In the genomic region with DNA sequence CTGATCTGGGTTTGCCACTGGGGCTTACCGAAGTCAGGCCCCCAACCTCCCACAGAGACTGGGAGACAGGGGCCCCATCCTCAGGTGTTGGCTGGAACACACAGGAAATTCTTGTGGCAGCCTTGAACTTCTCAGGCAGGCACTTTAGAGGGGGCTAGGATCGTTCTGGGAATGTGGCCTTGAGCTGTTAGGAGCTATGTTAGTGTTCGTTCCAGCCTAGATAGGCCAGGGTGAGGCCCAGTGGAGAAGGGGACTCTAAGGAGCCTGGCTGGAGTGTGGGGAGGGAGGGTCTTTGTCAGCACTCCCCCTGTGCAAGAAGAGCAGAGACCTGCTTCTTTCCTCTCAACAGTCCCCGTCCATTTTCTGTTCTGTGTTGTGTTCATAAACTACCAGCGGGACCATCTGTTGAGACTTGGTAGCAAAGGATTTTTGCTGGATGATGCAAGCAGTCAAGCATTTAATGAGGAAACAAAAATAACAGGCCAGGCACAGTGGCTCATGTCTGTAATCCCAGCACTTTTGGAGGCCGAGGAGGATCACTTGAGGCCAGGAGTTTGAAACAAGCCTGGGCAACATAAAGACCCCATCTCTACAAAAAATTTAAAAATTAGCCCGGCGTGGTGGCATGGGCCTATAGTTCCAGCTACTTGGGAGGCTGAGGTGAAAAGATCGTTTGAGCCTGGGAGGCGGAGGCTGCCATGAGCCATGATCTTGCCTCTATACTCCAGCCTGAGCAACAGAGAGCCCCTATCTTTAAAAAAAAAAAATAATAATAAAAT, we compare ENCODE assay signal across 8 cellular contexts.
DNase-seq lines count a peak whose midpoint lies in the region; ATAC-seq and TF ChIP-seq lines count a peak whose summit lies in the region.

No MANE protein-coding gene starts in this region.

- peak overlapping the region; percentile 98 to 99 for H3K27ac Mint-ChIP-seq in stimulated activated naive CD8-positive, alpha-beta T cell treated with anti-CD3 and anti-CD28 coated beads, Interleukin-15, amount 100 ng/mL, for 72 hours

- no peaks in the 10 kb centered on the region for H3K9me3 Mint-ChIP-seq in stimulated activated naive CD8-positive, alpha-beta T cell treated with anti-CD3 and anti-CD28 coated beads, Interleukin-15, amount 100 ng/mL, for 72 hours

- DNase-seq in NCI-H226 (peak; percentile 19), brain microvascular endothelial cell (peak; percentile 87), kidney glomerular epithelial cell (lab: John Stamatoyannopoulos, UW) (peak; percentile 39), germinal center (ENCODE audit: low spot score) (no peak), NCI-H1417 (lab: John Stamatoyannopoulos, UW) (no peak)
- no peak for DNase-seq in stimulated activated naive CD8-positive, alpha-beta T cell treated with anti-CD3 and anti-CD28 coated beads, Interleukin-15, amount 100 ng/mL, for 72 hours

- peaks cover 59% of the 10 kb centered on the region for H3K4me1 Mint-ChIP-seq in stimulated activated naive CD8-positive, alpha-beta T cell treated with anti-CD3 and anti-CD28 coated beads, Interleukin-15, amount 100 ng/mL, for 72 hours

- peak overlapping the region; percentile 97 for H3K27ac ChIP-seq in brain microvascular endothelial cell

- H3K4me3 ChIP-seq in GM08714 (ENCODE audit: low read length): peak overlapping the region; percentile 88
- H3K4me3 ChIP-seq in brain microvascular endothelial cell (ENCODE audit: low read depth, low read length): peak overlapping the region; percentile 79

- ATAC-seq in stimulated activated naive CD8-positive, alpha-beta T cell treated with anti-CD3 and anti-CD28 coated beads, Interleukin-15, amount 100 ng/mL, for 72 hours: peak; percentile 1
- ATAC-seq in HG03378 (IDR thresholded peaks at IDR 0.05; ENCODE audit: unreplicated experiment): no peak

- H3K36me3 ChIP-seq in brain microvascular endothelial cell (replicated peaks): no peaks in the 10 kb centered on the region

- H3K27me3 Mint-ChIP-seq in stimulated activated naive CD8-positive, alpha-beta T cell treated with anti-CD3 and anti-CD28 coated beads, Interleukin-15, amount 100 ng/mL, for 72 hours: no peaks in the 10 kb centered on the region

- in situ Hi-C loops in brain microvascular endothelial cell (cut with HindIII; ENCODE audit: low pct_ligation_motif_present, low sequenced_read_pairs): no loop called here

- TF ChIP-seq CTCF in brain microvascular endothelial cell (IDR thresholded peaks at IDR 0.05; ENCODE audit: low read depth, low read length, missing control alignments): no peak

- H3K4me3 Mint-ChIP-seq in stimulated activated naive CD8-positive, alpha-beta T cell treated with anti-CD3 and anti-CD28 coated beads, Interleukin-15, amount 100 ng/mL, for 72 hours: peak overlapping the region; percentile 96 to 97

- H3K27me3 ChIP-seq in brain microvascular endothelial cell (replicated peaks): no peaks in the 10 kb centered on the region

Comparison
In these comparisons a context has a peak if more than half of its experiments do, and no peak if none do; other contexts are left out.
1. DNase-seq: peak in NCI-H226 (single experiment), brain microvascular endothelial cell (single experiment) and kidney glomerular epithelial cell (single experiment); none in stimulated activated naive CD8-positive, alpha-beta T cell treated with anti-CD3 and anti-CD28 coated beads, Interleukin-15, amount 100 ng/mL, for 72 hours (0 of 2), germinal center (single experiment) and NCI-H1417 (0 of 3).